Comparison of ENCODE assay signal across 15 cellular contexts in the genomic region with DNA sequence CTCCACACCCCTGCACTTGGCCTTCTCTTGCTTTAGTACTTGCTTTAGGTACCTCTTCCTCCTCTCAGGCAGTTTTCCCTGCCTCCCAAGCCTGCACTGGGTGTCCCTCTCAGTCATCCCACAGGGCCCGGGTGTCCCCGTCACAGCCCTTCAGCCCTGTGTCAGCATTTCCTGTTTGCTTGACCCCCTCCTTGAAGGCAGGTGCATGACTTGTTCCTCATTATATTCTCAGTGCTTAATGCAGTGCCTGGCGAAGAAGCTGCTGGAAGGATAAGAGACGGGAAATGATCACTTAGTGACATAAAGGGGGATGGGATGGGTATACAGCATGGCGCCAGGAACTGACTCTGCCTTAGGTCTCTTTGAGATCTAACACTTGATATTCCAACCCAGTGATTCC.
A peak's percentile ranks its signal among the peaks of the same experiment; 100 is the strongest.
DNase-seq lines count a peak whose midpoint lies in the region; ATAC-seq, FAIRE-seq and TF ChIP-seq lines count a peak whose summit lies in the region.
"Had no signal": no experiment of that assay in that cellular context is flagged by ENCODE, and none has a peak within 500 bp of the region (broad histone marks: within the 10 kb centered on the region; RNA-seq: fewer than 3 reads in every experiment).

No MANE protein-coding gene starts in this region.

- DNase-seq in HepG2 (ENCODE audit: low spot score): no peak
- peak; percentile 11 for DNase-seq in NCI-H69 (lab: John Stamatoyannopoulos, UW)
- no peak for DNase-seq in left lobe of liver (ENCODE audit: low spot score)
- DNase-seq in MCF 10A (ENCODE audit: unreplicated experiment): no peak
- no peak for DNase-seq in kidney tubule cell (ENCODE audit: low spot score)
- DNase-seq in HUDEP-2 (lab: John Stamatoyannopoulos, UW; ENCODE audit: unreplicated experiment in 76 of 76): no peak
- DNase-seq: DMS 273 treated with DMSO at 0.1 percent for 48 hours, Kasumi-1, NCI-H1092, NCI-H187 treated with DMSO at 0.1 percent for 48 hours, NCI-H524, SHP77, T-helper 17 cell had no signal

- H3K9ac ChIP-seq in liver (ENCODE audit: low read depth in 1 of 2, low read length in 2 of 2) (no peak overlapping the region), HepG2 (ENCODE audit: insufficient read depth, low read depth, low read length) (no peak overlapping the region)

- CTCF ChIA-PET in HepG2 (lab: Yijun Ruan, JAX; ENCODE audit: low intra/inter-chr PET ratio, low total read pairs) (no interaction called here), MCF 10A (lab: Yijun Ruan, JAX) (no interaction called here)

- FAIRE-seq in HepG2 (lab: Jason Lieb, UNC): no peak

- no peak overlapping the region for H3K4me2 ChIP-seq in HepG2 (ENCODE audit: low read depth, low read length)

- no peak overlapping the region for H3K27ac ChIP-seq in liver (ENCODE audit: low read depth in 1 of 2, low read length in 2 of 2)
- H3K27ac ChIP-seq in HepG2 (ENCODE audit: extremely low read length, insufficient read depth, low read length): no peak overlapping the region

- TF ChIP-seq POLR2A in HepG2 (IDR thresholded peaks at IDR 0.05; ENCODE audit: insufficient read depth in 1 of 2, low read depth in 2 of 2, low read length in 2 of 2): no peak

- TF ChIP-seq EP300 in HepG2 (IDR thresholded peaks at IDR 0.05; ENCODE audit: low read depth in 2 of 2, low read length in 2 of 2): no peak
- no peak for TF ChIP-seq EP300 in HepG2 (CRISPR knock-in tag; IDR thresholded peaks at IDR 0.05; ENCODE audit: borderline replicate concordance)

- peaks cover 6% of the 10 kb centered on the region for H3K4me1 Mint-ChIP-seq in MCF 10A (ENCODE audit: insufficient read depth, unreplicated experiment)
- H3K4me1 Mint-ChIP-seq: T-helper 17 cell had no signal

- H3K27me3 ChIP-seq in liver (ENCODE audit: control insufficient read depth in 4 of 4, insufficient read depth in 4 of 4, low read length in 3 of 4) (no peaks in the 10 kb centered on the region), HepG2 (ENCODE audit: control insufficient read depth in 1 of 2, insufficient read depth in 2 of 2, low read length in 2 of 2) (peaks cover 0 to 31% of the 10 kb centered on the region in 2 experiments; a peak in 3 of 5 replicates)

- TF ChIP-seq RAD21 in liver (IDR thresholded peaks at IDR 0.05) (no peak), HepG2 (CRISPR knock-in tag; IDR thresholded peaks at IDR 0.05) (no peak)

- H3K36me3 ChIP-seq in liver (ENCODE audit: control insufficient read depth in 4 of 4, insufficient read depth in 3 of 4, low read depth in 1 of 4, low read length in 3 of 4) (no peaks in the 10 kb centered on the region), HepG2 (replicated peaks in 1 of 2; ENCODE audit: control insufficient read depth in 1 of 2, insufficient read depth in 2 of 2, low read length in 2 of 2) (no peaks in the 10 kb centered on the region)
- H3K36me3 ChIP-seq: HAP-1 had no signal

- no peak overlapping the region for H3K4me3 Mint-ChIP-seq in MCF 10A (ENCODE audit: unreplicated experiment)
- H3K4me3 Mint-ChIP-seq: T-helper 17 cell had no signal

- no peaks in the 10 kb centered on the region for H3K79me2 ChIP-seq in HepG2 (ENCODE audit: insufficient read depth, low read length)

- no peak overlapping the region for H3K4me3 ChIP-seq in liver (ENCODE audit: low read depth in 1 of 3, low read length in 3 of 3)
- H3K4me3 ChIP-seq in HepG2 (replicated peaks in 1 of 3; ENCODE audit: insufficient read depth in 1 of 3, low read depth in 2 of 3, low read length in 3 of 3): no peak overlapping the region
- H3K4me3 ChIP-seq: HAP-1 had no signal

- peaks cover 59% of the 10 kb centered on the region for H3K27me3 Mint-ChIP-seq in MCF 10A (ENCODE audit: insufficient read depth, unreplicated experiment)

- POLR2A ChIA-PET in HepG2 (lab: Yijun Ruan, JAX) (no interaction called here), MCF 10A (lab: Yijun Ruan, JAX) (interaction anchor here (1.3 kb wide), 1 partner anchor 13 kb away, joined by 3 read pairs; no protein-coding TSS in a partner anchor)

- ATAC-seq in HepG2: no peak
- peak; percentile 58 for ATAC-seq in left lobe of liver
- ATAC-seq: T-helper 17 cell had no signal

- intact Hi-C loops in HepG2 (cut with micrococcal nuclease; ENCODE audit: unreplicated experiment) (no loop called here), MCF 10A (cut with micrococcal nuclease) (no loop called here)

- no peaks in the 10 kb centered on the region for H3K9me3 Mint-ChIP-seq in MCF 10A (ENCODE audit: unreplicated experiment)

- WGBS in liver: 68% methylated on average over 5 of the region's 5 CpGs
- WGBS in HepG2 (ENCODE audit: low lambda C conversion rate): 61% methylated on average over 5 of the region's 5 CpGs

- no peak overlapping the region for H3K27ac Mint-ChIP-seq in MCF 10A (ENCODE audit: low read depth, unreplicated experiment)
- H3K27ac Mint-ChIP-seq: T-helper 17 cell had no signal

- H2AFZ ChIP-seq in HepG2 (ENCODE audit: low read length): no peak overlapping the region

- BruUV-seq in HepG2 (replicated peaks; lab: Mats Ljungman, UMichigan): no TSS peak
- no TSS peak for BruUV-seq in MCF 10A (replicated peaks; lab: Mats Ljungman, UMichigan)

- TF ChIP-seq CTCF in liver (IDR thresholded peaks at IDR 0.05; ENCODE audit: low read depth, low read length, missing input control) (no peak), HepG2 (CRISPR knock-in tag; IDR thresholded peaks at IDR 0.05) (no peak), MCF 10A (IDR thresholded peaks at IDR 0.05; ENCODE audit: unreplicated experiment) (no peak)

- H3K4me1 ChIP-seq in liver (ENCODE audit: control insufficient read depth in 4 of 4, insufficient read depth in 4 of 4, low read length in 3 of 4) (no peaks in the 10 kb centered on the region), HepG2 (ENCODE audit: insufficient read depth, low read length) (no peaks in the 10 kb centered on the region)
- H3K4me1 ChIP-seq: HAP-1 had no signal

- no peaks in the 10 kb centered on the region for H3K36me3 Mint-ChIP-seq in MCF 10A (ENCODE audit: insufficient read depth, unreplicated experiment)

- H3K9me3 ChIP-seq in liver (ENCODE audit: control insufficient read depth in 4 of 4, low read length in 3 of 4) (no peaks in the 10 kb centered on the region), HepG2 (ENCODE audit: low read length) (no peaks in the 10 kb centered on the region)
- H3K9me3 ChIP-seq: HAP-1 had no signal

- in situ Hi-C loops in HepG2 (cut with HindIII; ENCODE audit: extremely low pct_ligation_motif_present, low pct_unique_long_range_greater_than_20kb): no loop called here

- H4K20me1 ChIP-seq in HepG2 (ENCODE audit: insufficient read depth, low read length): no peaks in the 10 kb centered on the region

TF ChIP-seq in liver, 16 proteins besides CTCF, POLR2A, EP300 and RAD21:
- TF ChIP-seq EGR1 (IDR thresholded peaks at IDR 0.05; ENCODE audit: low read depth in 2 of 2): no peak
- no peak for TF ChIP-seq JUND (IDR thresholded peaks at IDR 0.05)
- TF ChIP-seq NR2F2 (IDR thresholded peaks at IDR 0.05): peak; percentile 54
- TF ChIP-seq FOXA2 (IDR thresholded peaks at IDR 0.05): no peak
- TF ChIP-seq GABPA (IDR thresholded peaks at IDR 0.05 in 1 of 2, conservative IDR thresholded peaks at IDR 0.05 in 1 of 2): no peak

TF ChIP-seq in HepG2, 621 proteins besides CTCF, POLR2A, EP300 and RAD21 (continues in another document):
- TF ChIP-seq HNRNPH1 (optimal IDR thresholded peaks at IDR 0.05; ENCODE audit: low read depth, low read length) (no peak), TAF1 (CRISPR knock-in tag; IDR thresholded peaks at IDR 0.05) (no peak), ZNF530 (CRISPR knock-in tag; IDR thresholded peaks at IDR 0.05; ENCODE audit: low read depth) (no peak), ZNF329 (CRISPR knock-in tag; IDR thresholded peaks at IDR 0.05; ENCODE audit: low read depth) (no peak), ZNF724P (CRISPR knock-in tag; IDR thresholded peaks at IDR 0.05; ENCODE audit: borderline replicate concordance) (no peak), ZKSCAN8 (CRISPR knock-in tag; IDR thresholded peaks at IDR 0.05; ENCODE audit: borderline replicate concordance) (no peak), ZNF282 (IDR thresholded peaks at IDR 0.05; ENCODE audit: partially characterized antibody) (no peak)
- TF ChIP-seq, protein P1, sequence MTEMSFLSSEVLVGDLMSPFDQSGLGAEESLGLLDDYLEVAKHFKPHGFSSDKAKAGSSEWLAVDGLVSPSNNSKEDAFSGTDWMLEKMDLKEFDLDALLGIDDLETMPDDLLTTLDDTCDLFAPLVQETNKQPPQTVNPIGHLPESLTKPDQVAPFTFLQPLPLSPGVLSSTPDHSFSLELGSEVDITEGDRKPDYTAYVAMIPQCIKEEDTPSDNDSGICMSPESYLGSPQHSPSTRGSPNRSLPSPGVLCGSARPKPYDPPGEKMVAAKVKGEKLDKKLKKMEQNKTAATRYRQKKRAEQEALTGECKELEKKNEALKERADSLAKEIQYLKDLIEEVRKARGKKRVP (CRISPR knock-in tag; IDR thresholded peaks at IDR 0.05): no peak
- TF ChIP-seq, protein P2, sequence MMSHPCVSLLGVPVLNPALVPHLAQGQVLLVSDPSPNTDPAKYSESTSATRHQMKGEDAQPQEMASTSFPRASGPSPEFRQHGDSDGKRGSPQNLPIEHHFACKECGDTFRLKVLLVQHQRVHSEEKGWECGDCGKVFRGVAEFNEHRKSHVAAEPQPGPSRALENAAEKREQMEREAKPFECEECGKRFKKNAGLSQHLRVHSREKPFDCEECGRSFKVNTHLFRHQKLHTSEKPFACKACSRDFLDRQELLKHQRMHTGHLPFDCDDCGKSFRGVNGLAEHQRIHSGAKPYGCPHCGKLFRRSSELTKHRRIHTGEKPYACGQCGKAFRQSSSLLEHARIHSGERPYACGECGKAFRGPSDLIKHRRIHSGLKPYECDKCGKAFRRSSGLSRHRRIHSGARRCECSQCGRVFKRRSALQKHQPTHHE (CRISPR knock-in tag; IDR thresholded peaks at IDR 0.05; ENCODE audit: borderline replicate concordance): no peak
